30 cellular contexts compared by ENCODE assay signal in the genomic region with DNA sequence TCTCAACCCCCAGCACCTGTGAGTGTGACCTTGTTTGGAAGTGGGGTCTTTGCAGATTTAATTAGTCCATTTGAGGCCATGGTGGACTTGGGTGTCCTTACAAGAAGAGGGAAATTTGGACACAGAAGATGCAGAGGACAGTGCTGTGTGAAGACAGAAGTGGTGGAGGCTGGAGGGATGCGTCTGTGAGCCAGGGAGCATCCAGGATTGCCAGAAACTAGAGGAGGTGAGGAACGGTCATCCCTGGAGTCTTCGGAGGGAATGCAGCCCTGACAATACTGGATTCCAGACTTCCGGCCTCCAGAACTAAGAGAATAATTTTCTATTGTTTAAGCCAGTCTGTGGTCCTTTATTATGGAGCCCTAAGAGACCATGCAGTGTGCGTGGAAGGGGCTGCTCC. TPM values are rescaled to one million over a fixed set of nuclear protein-coding genes. Genes with fewer than 3 reads are reported as not detected.
"Had no signal": no experiment of that assay in that cellular context is flagged by ENCODE, and none has a peak within 500 bp of the region (broad histone marks: within the 10 kb centered on the region; RNA-seq: fewer than 3 reads in every experiment).

No MANE protein-coding gene starts in this region.

- H3K27me3 ChIP-seq: SJSA1 had no signal

- H3K27ac ChIP-seq: brain microvascular endothelial cell, KMS-11, SJSA1 had no signal

- H3K27ac Mint-ChIP-seq: activated CD4-positive, alpha-beta memory T cell treated with anti-CD3 and anti-CD28 coated beads for 36 hours; activated naive CD4-positive, alpha-beta T cell treated with anti-CD3 and anti-CD28 coated beads for 36 hours; activated naive CD8-positive, alpha-beta T cell treated with anti-CD3 and anti-CD28 coated beads for 36 hours; activated T-helper 1 cell treated with anti-CD3 and anti-CD28 coated beads, Interleukin-12 subunit alpha, Interleukin-12 subunit beta, Interleukin-2, Interleukin-4 antibody, amounts not matched to agents 30 ng/mL and 10 ng/mL and 1 ng/mL, durations not matched to agents 14 hours and 24 hours and 36 hours; T-helper 1 cell treated with Interleukin-12 subunit alpha and Interleukin-12 subunit beta and Interleukin-4 antibody, amounts not matched to agents 30 μg/mL and 1 μg/mL, for 36 hours; T-helper 2 cell treated with Interferon-gamma antibody and Interleukin-4, amounts not matched to agents 5 μg/mL and 100 μg/mL, for 36 hours had no signal

- H3K4me3 Mint-ChIP-seq: activated CD4-positive, alpha-beta memory T cell treated with anti-CD3 and anti-CD28 coated beads for 36 hours; activated naive CD4-positive, alpha-beta T cell treated with anti-CD3 and anti-CD28 coated beads for 36 hours; activated naive CD8-positive, alpha-beta T cell treated with anti-CD3 and anti-CD28 coated beads for 36 hours; activated T-cell treated with anti-CD3 and anti-CD28 coated beads, Interleukin-2, amount 50 U/mL, for 4 hours; activated T-helper 1 cell treated with anti-CD3 and anti-CD28 coated beads, Interleukin-12 subunit alpha, Interleukin-12 subunit beta, Interleukin-2, Interleukin-4 antibody, amounts not matched to agents 30 ng/mL and 10 ng/mL and 1 ng/mL, durations not matched to agents 14 hours and 24 hours and 36 hours; central memory CD8-positive, alpha-beta T cell; T-helper 1 cell treated with Interleukin-12 subunit alpha and Interleukin-12 subunit beta and Interleukin-4 antibody, amounts not matched to agents 30 μg/mL and 1 μg/mL, for 36 hours; T-helper 2 cell treated with Interferon-gamma antibody and Interleukin-4, amounts not matched to agents 5 μg/mL and 100 μg/mL, for 36 hours had no signal

- DNase-seq: activated CD4-positive, alpha-beta memory T cell treated with anti-CD3 and anti-CD28 coated beads for 36 hours; activated CD4-positive, alpha-beta T cell treated with anti-CD3 and anti-CD28 coated beads, Interleukin-2, amount 50 U/mL, for 1 hour; activated gamma-delta T cell treated with Interleukin-2 at 50 U/mL for 16 hours; activated naive CD4-positive, alpha-beta T cell treated with anti-CD3 and anti-CD28 coated beads for 36 hours; activated naive CD8-positive, alpha-beta T cell treated with anti-CD3 and anti-CD28 coated beads for 36 hours; activated T-cell treated with anti-CD3 and anti-CD28 coated beads for 4 hours; activated T-cell treated with anti-CD3 and anti-CD28 coated beads, Interleukin-2, amount 50 U/mL, for 4 hours; amniotic stem cell; brain microvascular endothelial cell; MM.1S; MV-4-11; NCI-H1092 treated with DMSO at 0.1 percent for 48 hours; NCI-H1417 treated with DMSO at 0.1 percent for 48 hours; NCI-H1694; NCI-H1930; NCI-H2081 treated with DMSO at 0.1 percent for 48 hours; NCI-H345; NCI-H524 treated with DMSO at 0.1 percent for 48 hours; SHP77 treated with DMSO at 0.1 percent for 48 hours had no signal

- H3K9me3 Mint-ChIP-seq: activated CD4-positive, alpha-beta memory T cell treated with anti-CD3 and anti-CD28 coated beads for 36 hours; activated naive CD4-positive, alpha-beta T cell treated with anti-CD3 and anti-CD28 coated beads for 36 hours; activated naive CD8-positive, alpha-beta T cell treated with anti-CD3 and anti-CD28 coated beads for 36 hours; activated T-cell treated with anti-CD3 and anti-CD28 coated beads, Interleukin-2, amount 50 U/mL, for 4 hours; activated T-helper 1 cell treated with anti-CD3 and anti-CD28 coated beads, Interleukin-12 subunit alpha, Interleukin-12 subunit beta, Interleukin-2, Interleukin-4 antibody, amounts not matched to agents 30 ng/mL and 10 ng/mL and 1 ng/mL, durations not matched to agents 14 hours and 24 hours and 36 hours; central memory CD8-positive, alpha-beta T cell; T-helper 1 cell treated with Interleukin-12 subunit alpha and Interleukin-12 subunit beta and Interleukin-4 antibody, amounts not matched to agents 30 μg/mL and 1 μg/mL, for 36 hours; T-helper 2 cell treated with Interferon-gamma antibody and Interleukin-4, amounts not matched to agents 5 μg/mL and 100 μg/mL, for 36 hours had no signal

- H3K9me3 ChIP-seq: SJSA1, SK-N-SH had no signal

- H3K36me3 ChIP-seq: brain microvascular endothelial cell, SJSA1 had no signal

- ATAC-seq: activated T-cell treated with anti-CD3 and anti-CD28 coated beads, Interleukin-2, amount 50 U/mL, for 4 hours had no signal

- H3K36me3 Mint-ChIP-seq: activated CD4-positive, alpha-beta memory T cell treated with anti-CD3 and anti-CD28 coated beads for 36 hours; activated naive CD8-positive, alpha-beta T cell treated with anti-CD3 and anti-CD28 coated beads for 36 hours had no signal

- H3K4me1 ChIP-seq: SJSA1 had no signal

- H3K4me3 ChIP-seq: SJSA1 had no signal

- H3K4me1 Mint-ChIP-seq: activated naive CD8-positive, alpha-beta T cell treated with anti-CD3 and anti-CD28 coated beads for 36 hours; central memory CD8-positive, alpha-beta T cell had no signal

RNA-seq across cellular contexts. Expression of gene NPBWR2, which starts 22.9 kb away (rescaled TPM):
- total RNA-seq: activated CD4-positive, alpha-beta memory T cell treated with anti-CD3 and anti-CD28 coated beads for 36 hours; activated naive CD4-positive, alpha-beta T cell treated with anti-CD3 and anti-CD28 coated beads for 36 hours; activated naive CD8-positive, alpha-beta T cell treated with anti-CD3 and anti-CD28 coated beads for 36 hours; activated T-cell treated with anti-CD3 and anti-CD28 coated beads, Interleukin-2, amount 50 U/mL, for 4 hours; activated T-helper 1 cell treated with anti-CD3 and anti-CD28 coated beads, Interleukin-12 subunit alpha, Interleukin-12 subunit beta, Interleukin-2, Interleukin-4 antibody, amounts not matched to agents 30 ng/mL and 10 ng/mL and 1 ng/mL, durations not matched to agents 14 hours and 24 hours and 36 hours; aorta; LHCN-M2; NCI-H460; RPMI7951; SJSA1 had no signal

RNA-seq across cellular contexts. Expression of gene MYT1, which starts 34.0 kb away (rescaled TPM):
- total RNA-seq: activated CD4-positive, alpha-beta memory T cell treated with anti-CD3 and anti-CD28 coated beads for 36 hours; activated T-cell treated with anti-CD3 and anti-CD28 coated beads, Interleukin-2, amount 50 U/mL, for 4 hours; activated T-helper 1 cell treated with anti-CD3 and anti-CD28 coated beads, Interleukin-12 subunit alpha, Interleukin-12 subunit beta, Interleukin-2, Interleukin-4 antibody, amounts not matched to agents 30 ng/mL and 10 ng/mL and 1 ng/mL, durations not matched to agents 14 hours and 24 hours and 36 hours; aorta; LHCN-M2; NCI-H460; RPMI7951; SJSA1 had no signal

RNA-seq across cellular contexts. Expression of gene LKAAEAR1, which starts 46.1 kb away (rescaled TPM):
- total RNA-seq: activated CD4-positive, alpha-beta memory T cell treated with anti-CD3 and anti-CD28 coated beads for 36 hours; aorta; NCI-H460 had no signal
